In the genomic region with DNA sequence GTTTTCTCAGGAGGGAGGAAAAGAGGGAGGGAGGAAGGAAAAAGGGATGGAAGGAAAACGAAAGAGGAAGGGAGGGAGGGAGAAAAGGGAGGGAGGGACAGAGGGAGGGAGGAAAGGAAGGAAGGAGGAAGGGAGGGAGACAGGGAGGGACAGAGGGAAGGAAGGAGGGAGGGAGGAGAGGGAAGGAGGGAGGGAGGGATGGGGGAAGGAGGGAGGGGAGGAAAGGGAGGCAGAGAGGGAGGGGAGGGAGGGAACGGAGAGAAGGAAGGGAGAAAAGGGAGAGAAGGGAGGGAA, we compare ENCODE assay signal across 12 cellular contexts. TPM values are rescaled to one million over a fixed set of nuclear protein-coding genes. Genes with fewer than 3 reads are reported as not detected.
DNase-seq lines count a peak whose midpoint lies in the region; ATAC-seq, FAIRE-seq and TF ChIP-seq lines count a peak whose summit lies in the region.
"Had no signal": no experiment of that assay in that cellular context is flagged by ENCODE, and none has a peak within 500 bp of the region (broad histone marks: within the 10 kb centered on the region; RNA-seq: fewer than 3 reads in every experiment).

No MANE protein-coding gene starts in this region.

- dilution Hi-C loops in mammary epithelial cell (cut with HindIII; ENCODE audit: low sequenced_read_pairs): no loop called here

- H3K4me1 Mint-ChIP-seq in activated T-helper 17 cell treated with anti-CD3 and anti-CD28 coated beads, Interleukin-2, amount 50 U/mL, for 72 hours: no peaks in the 10 kb centered on the region

- H3K36me3 ChIP-seq in BLaER1: peaks cover 81% of the 10 kb centered on the region
- H3K36me3 ChIP-seq in mammary epithelial cell (ENCODE audit: insufficient read depth, low read length): no peaks in the 10 kb centered on the region
- H3K36me3 ChIP-seq in right atrium auricular region: peaks cover 36% of the 10 kb centered on the region
- peaks cover 24 to 40% (median 30%) of the 10 kb centered on the region in 4 donors for H3K36me3 ChIP-seq in sigmoid colon

- no peak for ATAC-seq in activated T-helper 17 cell treated with anti-CD3 and anti-CD28 coated beads, Interleukin-2, amount 50 U/mL, for 72 hours (replicated peaks)

- no CpG with 5 or more reads among the region's 2 CpGs for WGBS in mammary epithelial cell (ENCODE audit: low coverage, missing lambda C conversion rate)
- 44 to 47% methylated on average over 2 of the region's 2 CpGs for WGBS in sigmoid colon, 2 donors

- in situ Hi-C loops in mammary epithelial cell (cut with MboI; ENCODE audit: low sequenced_read_pairs in 2 of 2): no loop called here

- no peak for DNase-seq in mammary epithelial cell
- DNase-seq in right atrium auricular region (ENCODE audit: low spot score): no peak
- no peak for DNase-seq in sigmoid colon
- DNase-seq in stimulated activated naive CD4-positive, alpha-beta T cell (lab: John Stamatoyannopoulos, UW): no peak
- DNase-seq in NCI-H2107 (lab: John Stamatoyannopoulos, UW): no peak
- DNase-seq in GM12892 (ENCODE audit: insufficient read length): no peak
- DNase-seq: anterior cingulate cortex, BE2C, NCI-H510A, SK-N-SH had no signal

- H3K36me3 Mint-ChIP-seq in activated T-helper 17 cell treated with anti-CD3 and anti-CD28 coated beads, Interleukin-2, amount 50 U/mL, for 72 hours (ENCODE audit: low read depth): peaks cover 48% of the 10 kb centered on the region

- no peak for TF ChIP-seq CTCF in mammary epithelial cell (conservative IDR thresholded peaks at IDR 0.05 in 1 of 2, IDR thresholded peaks at IDR 0.05 in 1 of 2; ENCODE audit: extremely low read depth in 1 of 2, insufficient read depth in 1 of 2, low read depth in 1 of 2, low read length in 2 of 2)
- no peak for TF ChIP-seq CTCF in right atrium auricular region (IDR thresholded peaks at IDR 0.05)
- no peak for TF ChIP-seq CTCF in sigmoid colon (IDR thresholded peaks at IDR 0.05)

- H3K4me1 ChIP-seq in BLaER1 (peaks cover 72% of the 10 kb centered on the region), mammary epithelial cell (ENCODE audit: insufficient read depth, low read length) (peaks cover 17% of the 10 kb centered on the region), right atrium auricular region (peaks cover 0 to 11% of the 10 kb centered on the region in 2 donors), sigmoid colon (peaks cover 0 to 18% (median 11%) of the 10 kb centered on the region in 4 donors)
- H3K4me1 ChIP-seq: BE2C had no signal

- peaks cover 92% of the 10 kb centered on the region for H4K20me1 ChIP-seq in BLaER1
- H4K20me1 ChIP-seq in mammary epithelial cell (ENCODE audit: insufficient read depth, low read length): no peaks in the 10 kb centered on the region

- H3K9me3 ChIP-seq in BLaER1 (peaks cover 15% of the 10 kb centered on the region), mammary epithelial cell (replicated peaks; ENCODE audit: insufficient read depth, low read length) (peaks cover 6% of the 10 kb centered on the region), right atrium auricular region (no peaks in the 10 kb centered on the region), sigmoid colon (no peaks in the 10 kb centered on the region)
- H3K9me3 ChIP-seq: BE2C, SK-N-SH had no signal

- CTCF ChIA-PET in mammary epithelial cell (lab: Charles Lee; ENCODE audit: low non-redundant PET): no interaction called here

- no peak for TF ChIP-seq EP300 in sigmoid colon (IDR thresholded peaks at IDR 0.05)

- TF ChIP-seq POLR2A in sigmoid colon (IDR thresholded peaks at IDR 0.05) (no peak), GM12892 (IDR thresholded peaks at IDR 0.05; ENCODE audit: low read depth, low read length) (no peak)

- no peak overlapping the region for H3K4me3 Mint-ChIP-seq in activated T-helper 17 cell treated with anti-CD3 and anti-CD28 coated beads, Interleukin-2, amount 50 U/mL, for 72 hours

- H3K79me2 ChIP-seq in mammary epithelial cell (ENCODE audit: insufficient read depth, low read length): peaks cover 17% of the 10 kb centered on the region

- no peak for FAIRE-seq in GM12892 (lab: Jason Lieb, UNC)

- intact Hi-C loops in mammary epithelial cell (cut with micrococcal nuclease) (loop anchor here (10.0 kb wide), 1 partner anchor 81 kb away; no protein-coding TSS in a partner anchor), sigmoid colon (cut with DNase I) (loop anchor here (2.0 kb wide), 1 partner anchor 15 kb away; a partner anchor contains a TSS)

- no peak overlapping the region for H3K27ac Mint-ChIP-seq in activated T-helper 17 cell treated with anti-CD3 and anti-CD28 coated beads, Interleukin-2, amount 50 U/mL, for 72 hours

- H3K4me3 ChIP-seq in BLaER1: no peak overlapping the region
- H3K4me3 ChIP-seq in mammary epithelial cell (replicated peaks in 1 of 3; ENCODE audit: insufficient read depth in 1 of 3, low read depth in 2 of 3, low read length in 3 of 3): no peak overlapping the region
- H3K4me3 ChIP-seq in right atrium auricular region: peak overlapping the region; percentile 17 to 37
- peak overlapping the region in 3 of 4 donors; percentile 26 to 34 (median 33) for H3K4me3 ChIP-seq in sigmoid colon

- H3K4me2 ChIP-seq in BLaER1 (no peak overlapping the region), mammary epithelial cell (ENCODE audit: insufficient read depth, low read depth, low read length) (peak overlapping the region; percentile 58)
- H3K4me2 ChIP-seq: SK-N-SH had no signal

- H2AFZ ChIP-seq in mammary epithelial cell (ENCODE audit: low read depth, low read length): peak overlapping the region; percentile 56

- no peak overlapping the region for H3K9ac ChIP-seq in BLaER1
- no peak overlapping the region for H3K9ac ChIP-seq in mammary epithelial cell (ENCODE audit: insufficient read depth, low read length)
- H3K9ac ChIP-seq: SK-N-SH had no signal

- no peaks in the 10 kb centered on the region for H3K9me3 Mint-ChIP-seq in activated T-helper 17 cell treated with anti-CD3 and anti-CD28 coated beads, Interleukin-2, amount 50 U/mL, for 72 hours

- H3K27me3 Mint-ChIP-seq in activated T-helper 17 cell treated with anti-CD3 and anti-CD28 coated beads, Interleukin-2, amount 50 U/mL, for 72 hours: no peaks in the 10 kb centered on the region

- BruUV-seq in mammary epithelial cell (replicated peaks; lab: Mats Ljungman, UMichigan): no TSS peak

- H3K27ac ChIP-seq in BLaER1: peak overlapping the region; percentile 69
- H3K27ac ChIP-seq in mammary epithelial cell (ENCODE audit: insufficient read depth, low read depth, low read length): peak overlapping the region; percentile 2
- peak overlapping the region; percentile 59 to 78 for H3K27ac ChIP-seq in right atrium auricular region
- H3K27ac ChIP-seq in sigmoid colon: peak overlapping the region; percentile 75 to 85 (median 78)

- H3K27me3 ChIP-seq in BLaER1: no peaks in the 10 kb centered on the region
- no peaks in the 10 kb centered on the region for H3K27me3 ChIP-seq in mammary epithelial cell (ENCODE audit: insufficient read depth, low read length)
- H3K27me3 ChIP-seq in right atrium auricular region: no peaks in the 10 kb centered on the region
- H3K27me3 ChIP-seq in sigmoid colon: no peaks in the 10 kb centered on the region
- H3K27me3 ChIP-seq: BE2C had no signal

RNA-seq across cellular contexts. Expression of a gene that starts 15.4 kb away (rescaled TPM):
- total RNA-seq in mammary epithelial cell: 10 to 100 TPM; 14.3 to 21.7 TPM
- polyA plus RNA-seq in mammary epithelial cell: 11.8 TPM
- polyA minus RNA-seq in mammary epithelial cell: 13.0 TPM
- 10 to 100 TPM; 19.9 to 21.9 TPM for total RNA-seq in right atrium auricular region
- total RNA-seq in sigmoid colon: 10 to 100 TPM; 12.5 to 25.2 (median 15.1) TPM
- 10 to 100 TPM; 12.5 to 16.8 (median 16.2) TPM for polyA plus RNA-seq in sigmoid colon
- 16.3 TPM for polyA plus RNA-seq in GM12892 (2012; ENCODE audit: missing spikeins)
- 10 to 100 TPM; 19.6 to 21.6 TPM for total RNA-seq in activated T-helper 17 cell treated with anti-CD3 and anti-CD28 coated beads, Interleukin-2, amount 50 U/mL, for 72 hours

RNA-seq across cellular contexts. Expression of a gene that starts 15.4 kb away (rescaled TPM):
- 10 to 100 TPM; 11.9 to 42.0 TPM for total RNA-seq in mammary epithelial cell
- 9.1 TPM for polyA plus RNA-seq in mammary epithelial cell
- polyA minus RNA-seq in mammary epithelial cell: 20.4 TPM
- 10 to 100 TPM; 40.7 to 42.0 TPM for total RNA-seq in right atrium auricular region
- 10 to 100 TPM; 25.8 to 35.6 (median 27.6) TPM for total RNA-seq in sigmoid colon
- polyA plus RNA-seq in sigmoid colon: 10 to 100 TPM; 24.6 to 30.6 (median 29.4) TPM
- 21.2 TPM for polyA plus RNA-seq in GM12892 (2012; ENCODE audit: missing spikeins)
- 10 to 100 TPM; 27.4 to 37.6 TPM for total RNA-seq in activated T-helper 17 cell treated with anti-CD3 and anti-CD28 coated beads, Interleukin-2, amount 50 U/mL, for 72 hours

Comparison
In these comparisons a context has a peak if more than half of its experiments do, and no peak if none do; other contexts are left out.
1. H3K27ac ChIP-seq: peak in every context shown above with its lines; median percentile 78 in sigmoid colon; 69 in BLaER1; 68 in right atrium auricular region; 2 in mammary epithelial cell.
2. H3K4me3 ChIP-seq: peak in right atrium auricular region (2 of 2) and sigmoid colon (3 of 4); none in BLaER1 (single experiment) and mammary epithelial cell (0 of 3).